In genomic region chr19:48878219-48879024, GRCh38 we compare ENCODE assay signal across 9 cellular contexts. TPM values are rescaled to one million over a fixed set of nuclear protein-coding genes. Genes with fewer than 3 reads are reported as not detected.
DNase-seq lines count a peak whose midpoint lies in the region; ATAC-seq and TF ChIP-seq lines count a peak whose summit lies in the region.
"Had no signal": no experiment of that assay in that cellular context is flagged by ENCODE, and none has a peak within 500 bp of the region (broad histone marks: within the 10 kb centered on the region; RNA-seq: fewer than 3 reads in every experiment).

No MANE protein-coding gene starts in this region.

- no peak overlapping the region for H3K4me3 ChIP-seq in tibial artery

- peaks cover 0 to 54% (median 36%) of the 10 kb centered on the region in 4 donors for H3K4me1 ChIP-seq in tibial artery

- no peak overlapping the region for H3K4me3 Mint-ChIP-seq in activated CD4-positive, alpha-beta T cell treated with anti-CD3 and anti-CD28 coated beads, Interleukin-2, amount 10 ng/mL, durations not matched to agents 7 days and 5 days
- no peak overlapping the region for H3K4me3 Mint-ChIP-seq in glutamatergic neuron (ENCODE audit: unreplicated experiment)

- POLR2A ChIA-PET in activated CD4-positive, alpha-beta T cell treated with anti-CD3 and anti-CD28 coated beads, Interleukin-2, amount 10 ng/mL, durations not matched to agents 7 days and 5 days (lab: Charles Lee): no interaction called here

- H3K27ac Mint-ChIP-seq in activated CD4-positive, alpha-beta T cell treated with anti-CD3 and anti-CD28 coated beads, Interleukin-2, amount 10 ng/mL, durations not matched to agents 7 days and 5 days: peak overlapping the region; percentile 76
- peak overlapping the region; percentile 79 to 88 for H3K27ac Mint-ChIP-seq in activated naive CD4-positive, alpha-beta T cell treated with anti-CD3 and anti-CD28 coated beads, Interleukin-2, amount 50 U/mL, for 72 hours
- no peak overlapping the region for H3K27ac Mint-ChIP-seq in glutamatergic neuron (ENCODE audit: unreplicated experiment)

- TF ChIP-seq CTCF in tibial artery (IDR thresholded peaks at IDR 0.05) (no peak), glutamatergic neuron (IDR thresholded peaks at IDR 0.05; ENCODE audit: partially characterized antibody, unreplicated experiment) (no peak)

- intact Hi-C loops in tibial artery (cut with DNase I; ENCODE audit: low total_unique reads): loop anchor here (10.0 kb wide), 1 partner anchor 86 kb away; the partner anchor contains the start of gene FTL

- no peaks in the 10 kb centered on the region for H3K9me3 ChIP-seq in tibial artery

- ATAC-seq in activated naive CD4-positive, alpha-beta T cell treated with anti-CD3 and anti-CD28 coated beads, Interleukin-2, amount 50 U/mL, for 72 hours: no peak
- ATAC-seq in HG03457 (IDR thresholded peaks at IDR 0.05; ENCODE audit: unreplicated experiment): no peak

- H3K36me3 ChIP-seq in tibial artery: peaks cover 39 to 59% (median 43%) of the 10 kb centered on the region in 3 donors

- no peaks in the 10 kb centered on the region for H3K27me3 Mint-ChIP-seq in activated CD4-positive, alpha-beta T cell treated with anti-CD3 and anti-CD28 coated beads, Interleukin-2, amount 10 ng/mL, durations not matched to agents 7 days and 5 days
- H3K27me3 Mint-ChIP-seq in glutamatergic neuron (ENCODE audit: unreplicated experiment): peaks cover 6% of the 10 kb centered on the region
- H3K27me3 Mint-ChIP-seq: naive thymus-derived CD8-positive, alpha-beta T cell had no signal

- H3K36me3 Mint-ChIP-seq in activated CD4-positive, alpha-beta T cell treated with anti-CD3 and anti-CD28 coated beads, Interleukin-2, amount 10 ng/mL, durations not matched to agents 7 days and 5 days (ENCODE audit: low read depth): peaks cover 47% of the 10 kb centered on the region
- peaks cover 28 to 49% of the 10 kb centered on the region in 2 donors for H3K36me3 Mint-ChIP-seq in activated naive CD4-positive, alpha-beta T cell treated with anti-CD3 and anti-CD28 coated beads, Interleukin-2, amount 50 U/mL, for 72 hours
- peaks cover 23% of the 10 kb centered on the region for H3K36me3 Mint-ChIP-seq in glutamatergic neuron (ENCODE audit: unreplicated experiment)

- CTCF ChIA-PET in activated CD4-positive, alpha-beta T cell treated with anti-CD3 and anti-CD28 coated beads, Interleukin-2, amount 10 ng/mL, durations not matched to agents 7 days and 5 days (lab: Charles Lee): interaction anchor here (0.6 to 1.1 kb wide), 2 partner anchors 81 to 282 kb away, joined by 3 read pairs; no protein-coding TSS in a partner anchor

- DNase-seq in activated CD4-positive, alpha-beta T cell treated with anti-CD3 and anti-CD28 coated beads, Interleukin-2, amount 10 ng/mL, durations not matched to agents 7 days and 5 days: peak; percentile 37
- DNase-seq in activated CD4-positive, alpha-beta T cell treated with anti-CD3 and anti-CD28 coated beads, Interleukin-2, amount 50 U/mL, for 1 hour: no peak
- DNase-seq in activated naive CD4-positive, alpha-beta T cell treated with anti-CD3 and anti-CD28 coated beads, Interleukin-2, amount 50 U/mL, for 72 hours (ENCODE audit: low spot score in 2 of 2): peak in 1 of 2 donors; percentile 37
- DNase-seq in inferior parietal cortex (ENCODE audit: extremely low spot score) (peak; percentile 69), tibial artery (peak; percentile 59 to 81), glutamatergic neuron (no peak), NCI-H82 treated with DMSO at 0.1 percent for 48 hours (lab: John Stamatoyannopoulos, UW; ENCODE audit: unreplicated experiment) (no peak)

- no peaks in the 10 kb centered on the region for H3K27me3 ChIP-seq in tibial artery

- peaks cover 48% of the 10 kb centered on the region for H3K4me1 Mint-ChIP-seq in activated CD4-positive, alpha-beta T cell treated with anti-CD3 and anti-CD28 coated beads, Interleukin-2, amount 10 ng/mL, durations not matched to agents 7 days and 5 days
- H3K4me1 Mint-ChIP-seq in glutamatergic neuron (ENCODE audit: low read depth, unreplicated experiment): peaks cover 15% of the 10 kb centered on the region

- peak overlapping the region; percentile 99 to 100 for H3K27ac ChIP-seq in tibial artery

- H3K9me3 Mint-ChIP-seq in activated CD4-positive, alpha-beta T cell treated with anti-CD3 and anti-CD28 coated beads, Interleukin-2, amount 10 ng/mL, durations not matched to agents 7 days and 5 days: no peaks in the 10 kb centered on the region
- H3K9me3 Mint-ChIP-seq in activated naive CD4-positive, alpha-beta T cell treated with anti-CD3 and anti-CD28 coated beads, Interleukin-2, amount 50 U/mL, for 72 hours: no peaks in the 10 kb centered on the region
- peaks cover 15% of the 10 kb centered on the region for H3K9me3 Mint-ChIP-seq in glutamatergic neuron (ENCODE audit: unreplicated experiment)
- H3K9me3 Mint-ChIP-seq: naive thymus-derived CD8-positive, alpha-beta T cell had no signal

RNA-seq across cellular contexts. Expression of gene PPP1R15A, which starts 6.2 kb away (rescaled TPM):
- 10 to 100 TPM; 49.6 to 53.3 TPM for total RNA-seq in activated CD4-positive, alpha-beta T cell treated with anti-CD3 and anti-CD28 coated beads, Interleukin-2, amount 10 ng/mL, durations not matched to agents 7 days and 5 days
- total RNA-seq in activated naive CD4-positive, alpha-beta T cell treated with anti-CD3 and anti-CD28 coated beads, Interleukin-2, amount 50 U/mL, for 72 hours: 100 to 1,000 TPM in 1 of 2 donors, 10 to 100 TPM in 1; 93.1 to 133 TPM
- 106 TPM for total RNA-seq in glutamatergic neuron (ENCODE audit: unreplicated experiment)

RNA-seq across cellular contexts. Expression of gene PLEKHA4, which starts 10.0 kb away (rescaled TPM):
- total RNA-seq in activated CD4-positive, alpha-beta T cell treated with anti-CD3 and anti-CD28 coated beads, Interleukin-2, amount 10 ng/mL, durations not matched to agents 7 days and 5 days: 1 to 10 TPM; 3.8 to 4.6 TPM
- total RNA-seq in activated naive CD4-positive, alpha-beta T cell treated with anti-CD3 and anti-CD28 coated beads, Interleukin-2, amount 50 U/mL, for 72 hours: 10 to 100 TPM in 1 of 2 donors, 1 to 10 TPM in 1; 9.1 to 20.3 TPM
- total RNA-seq in glutamatergic neuron (ENCODE audit: unreplicated experiment): 9.4 TPM

RNA-seq across cellular contexts. Expression of gene TULP2, which starts 20.1 kb away (rescaled TPM):
- not detected for total RNA-seq in activated CD4-positive, alpha-beta T cell treated with anti-CD3 and anti-CD28 coated beads, Interleukin-2, amount 10 ng/mL, durations not matched to agents 7 days and 5 days
- 1 to 10 TPM in 1 of 2 donors, under 1 TPM in 1; 0.52 to 1.1 TPM for total RNA-seq in activated naive CD4-positive, alpha-beta T cell treated with anti-CD3 and anti-CD28 coated beads, Interleukin-2, amount 50 U/mL, for 72 hours
- not detected for total RNA-seq in glutamatergic neuron (ENCODE audit: unreplicated experiment)
- total RNA-seq: naive thymus-derived CD8-positive, alpha-beta T cell had no signal

RNA-seq across cellular contexts. Expression of gene NUCB1, which starts 21.7 kb away (rescaled TPM):
- total RNA-seq in activated CD4-positive, alpha-beta T cell treated with anti-CD3 and anti-CD28 coated beads, Interleukin-2, amount 10 ng/mL, durations not matched to agents 7 days and 5 days: 100 to 1,000 TPM; 231 to 251 TPM
- 100 to 1,000 TPM; 191 to 254 TPM for total RNA-seq in activated naive CD4-positive, alpha-beta T cell treated with anti-CD3 and anti-CD28 coated beads, Interleukin-2, amount 50 U/mL, for 72 hours
- 115 TPM for total RNA-seq in glutamatergic neuron (ENCODE audit: unreplicated experiment)

RNA-seq across cellular contexts. Expression of gene HSD17B14, which starts 42.1 kb away (rescaled TPM):
- total RNA-seq in activated CD4-positive, alpha-beta T cell treated with anti-CD3 and anti-CD28 coated beads, Interleukin-2, amount 10 ng/mL, durations not matched to agents 7 days and 5 days: under 1 TPM; 0.27 to 0.77 TPM
- total RNA-seq in activated naive CD4-positive, alpha-beta T cell treated with anti-CD3 and anti-CD28 coated beads, Interleukin-2, amount 50 U/mL, for 72 hours: 1 to 10 TPM; 1.3 to 1.7 TPM
- total RNA-seq in glutamatergic neuron (ENCODE audit: unreplicated experiment): 1.0 TPM

Comparison
In these comparisons a context has a peak if more than half of its experiments do, and no peak if none do; other contexts are left out.
1. DNase-seq: peak in activated CD4-positive, alpha-beta T cell treated with anti-CD3 and anti-CD28 coated beads, Interleukin-2, amount 10 ng/mL, durations not matched to agents 7 days and 5 days (single experiment), inferior parietal cortex (single experiment) and tibial artery (2 of 2); none in activated CD4-positive, alpha-beta T cell treated with anti-CD3 and anti-CD28 coated beads, Interleukin-2, amount 50 U/mL, for 1 hour (single experiment), glutamatergic neuron (single experiment) and NCI-H82 treated with DMSO at 0.1 percent for 48 hours (single experiment).